Comparison of ENCODE assay signal across 13 cellular contexts in genomic region chr1:198619375-198620140, GRCh38. TPM values are rescaled to one million over a fixed set of nuclear protein-coding genes. Genes with fewer than 3 reads are reported as not detected.
DNase-seq lines count a peak whose midpoint lies in the region; ATAC-seq and TF ChIP-seq lines count a peak whose summit lies in the region.
"Had no signal": no experiment of that assay in that cellular context is flagged by ENCODE, and none has a peak within 500 bp of the region (broad histone marks: within the 10 kb centered on the region; RNA-seq: fewer than 3 reads in every experiment).

No MANE protein-coding gene starts in this region.

- H3K27me3 Mint-ChIP-seq in activated naive CD8-positive, alpha-beta T cell = no peaks in the 10 kb centered on the region

- TF ChIP-seq CTCF in spleen (IDR thresholded peaks at IDR 0.05 in 8 of 11, conservative IDR thresholded peaks at IDR 0.05 in 3 of 11) (no peak), suprapubic skin (IDR thresholded peaks at IDR 0.05) (no peak)

- intact Hi-C loops in spleen (cut with DNase I; ENCODE audit: low total_unique reads) = no loop called here

- no peaks in the 10 kb centered on the region for H3K36me3 Mint-ChIP-seq in activated naive CD8-positive, alpha-beta T cell

- peak; percentile 47 for DNase-seq in activated CD4-positive, alpha-beta T cell treated with anti-CD3 and anti-CD28 coated beads for 48 hours
- no peak for DNase-seq in activated CD4-positive, alpha-beta T cell treated with anti-CD3 and anti-CD28 coated beads, Interleukin-2, amount 50 U/mL, for 48 hours
- DNase-seq in NAMALWA (ENCODE audit: low spot score) = peak; percentile 61
- no peak for DNase-seq in spleen
- no peak for DNase-seq in suprapubic skin (ENCODE audit: low spot score in 2 of 2)
- no peak for DNase-seq in Ammon's horn (ENCODE audit: low spot score)
- DNase-seq: NCI-H1417 treated with DMSO at 0.1 percent for 48 hours, right lobe of liver had no signal

- H3K27ac Mint-ChIP-seq in activated naive CD8-positive, alpha-beta T cell = peak overlapping the region; percentile 98

- H3K36me3 ChIP-seq in spleen = no peaks in the 10 kb centered on the region
- H3K36me3 ChIP-seq in suprapubic skin = no peaks in the 10 kb centered on the region
- H3K36me3 ChIP-seq: ascending aorta, right lobe of liver, thoracic aorta had no signal

- H3K27ac ChIP-seq in spleen (peak overlapping the region; percentile 73 to 96 (median 90)), suprapubic skin (no peak overlapping the region)
- H3K27ac ChIP-seq: ascending aorta, thoracic aorta had no signal

- peaks cover 28 to 80% (median 67%) of the 10 kb centered on the region in 6 donors for H3K4me1 ChIP-seq in spleen
- H3K4me1 ChIP-seq in suprapubic skin = no peaks in the 10 kb centered on the region
- H3K4me1 ChIP-seq: ascending aorta, right lobe of liver had no signal

- ATAC-seq in GM21529 (IDR thresholded peaks at IDR 0.05; ENCODE audit: unreplicated experiment) = no peak
- ATAC-seq: right lobe of liver had no signal

- TF ChIP-seq POLR2A in spleen (IDR thresholded peaks at IDR 0.05) = no peak
- TF ChIP-seq POLR2A in suprapubic skin (IDR thresholded peaks at IDR 0.05) = no peak

- peak overlapping the region in 1 of 8 donors; percentile 61 for H3K4me3 ChIP-seq in spleen
- no peak overlapping the region for H3K4me3 ChIP-seq in suprapubic skin
- H3K4me3 ChIP-seq: ascending aorta, right lobe of liver, thoracic aorta had no signal

- H3K27me3 ChIP-seq in spleen (replicated peaks in 1 of 7) (no peaks in the 10 kb centered on the region), suprapubic skin (no peaks in the 10 kb centered on the region)
- H3K27me3 ChIP-seq: ascending aorta, right lobe of liver had no signal

- H3K9me3 ChIP-seq in spleen (no peaks in the 10 kb centered on the region), suprapubic skin (no peaks in the 10 kb centered on the region)
- H3K9me3 ChIP-seq: ascending aorta, right lobe of liver, thoracic aorta had no signal

- H3K4me3 Mint-ChIP-seq in activated naive CD8-positive, alpha-beta T cell = peak overlapping the region; percentile 31

- TF ChIP-seq EP300 in suprapubic skin (IDR thresholded peaks at IDR 0.05) = no peak

- H3K4me1 Mint-ChIP-seq in activated naive CD8-positive, alpha-beta T cell (ENCODE audit: low read depth) = peaks cover 88% of the 10 kb centered on the region

- H3K9me3 Mint-ChIP-seq in activated naive CD8-positive, alpha-beta T cell (ENCODE audit: low read depth) = no peaks in the 10 kb centered on the region

- 64 to 67% (median 66%) methylated on average over 5 of the region's 5 CpGs for WGBS in spleen, 5 donors
- WGBS in suprapubic skin = 89% methylated on average over 5 of the region's 5 CpGs

RNA-seq across cellular contexts. Expression of gene PTPRC, which starts 19.3 kb away (rescaled TPM):
- total RNA-seq in spleen (100 to 1,000 TPM; 439 to 716 (median 526) TPM), suprapubic skin (10 to 100 TPM in 1 of 4 donors, 1 to 10 TPM in 3; 4.7 to 11.4 (median 6.7) TPM)
- 10 to 100 TPM; 79.2 to 99.3 (median 92.4) TPM for polyA plus RNA-seq in spleen
- total RNA-seq: NCI-H460 had no signal

Comparison
In these comparisons a context has a peak if more than half of its experiments do, and no peak if none do; other contexts are left out.
1. DNase-seq: peak in activated CD4-positive, alpha-beta T cell treated with anti-CD3 and anti-CD28 coated beads for 48 hours (single experiment) and NAMALWA (single experiment); none in activated CD4-positive, alpha-beta T cell treated with anti-CD3 and anti-CD28 coated beads, Interleukin-2, amount 50 U/mL, for 48 hours (0 of 2), spleen (single experiment), suprapubic skin (0 of 2) and Ammon's horn (single experiment).
2. RNA of gene PTPRC, which starts 19.3 kb away (total RNA-seq): 439 to 716 TPM in spleen; 4.7 to 11.4 TPM in suprapubic skin; every median in the first group is over 10 times any median in the second.